ENCODE assay signal across 15 cellular contexts in the genomic region with DNA sequence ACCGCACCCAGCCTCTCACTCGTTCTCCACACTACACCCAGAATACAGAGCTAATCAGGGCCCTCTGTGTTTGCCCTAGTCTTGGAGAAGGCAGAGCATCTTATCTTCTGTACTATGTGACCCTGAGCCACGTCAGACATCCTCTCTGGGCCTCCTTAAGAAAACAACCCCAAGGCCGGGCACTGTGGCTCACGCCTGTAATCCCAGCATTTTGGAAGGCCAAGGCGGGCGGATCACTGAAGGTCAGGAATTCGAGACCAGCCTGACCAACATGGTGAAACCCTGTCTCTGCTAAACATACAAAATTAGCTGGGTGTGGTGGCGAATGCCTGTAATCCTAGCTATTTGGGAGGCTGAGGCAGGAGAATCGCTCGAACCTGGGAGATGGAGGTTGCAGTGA. TPM values are rescaled to one million over a fixed set of nuclear protein-coding genes. Genes with fewer than 3 reads are reported as not detected.
DNase-seq lines count a peak whose midpoint lies in the region; ATAC-seq, FAIRE-seq and TF ChIP-seq lines count a peak whose summit lies in the region.
"Not testable (repeated sequence)": the region's sequence is repeated elsewhere in the genome, so short reads cannot be mapped to it uniquely, and the experiment has no call there.
"Had no signal": no experiment of that assay in that cellular context is flagged by ENCODE, and none has a peak within 500 bp of the region (broad histone marks: within the 10 kb centered on the region; RNA-seq: fewer than 3 reads in every experiment).

No MANE protein-coding gene starts in this region.

- not testable (repeated sequence) for ATAC-seq in Right ventricle myocardium inferior

- DNase-seq in H7 = peak; percentile 7
- DNase-seq in Peyer's patch = peak in 2 of 3 donors; percentile 13 to 38
- DNase-seq in astrocyte (ENCODE audit: low read depth) = not testable (repeated sequence)
- DNase-seq in Right ventricle myocardium inferior (ENCODE audit: missing footprints) = peak; percentile 27
- peak; percentile 86 for DNase-seq in mesenteric fat pad (ENCODE audit: low spot score)
- DNase-seq in small intestine = peak; percentile 58
- DNase-seq in type B pancreatic cell (ENCODE audit: extremely low spot score, unreplicated experiment) = peak; percentile 25

- not testable (repeated sequence) for FAIRE-seq in astrocyte (lab: Jason Lieb, UNC); small intestine (lab: Jason Lieb, UNC)

- not testable (repeated sequence) for H3K4me1 ChIP-seq in Peyer's patch; astrocyte (ENCODE audit: insufficient read depth, low read length); small intestine (ENCODE audit: control insufficient read depth in 2 of 2, insufficient read depth in 1 of 2, low read depth in 1 of 2, low read length in 1 of 2)

- not testable (repeated sequence) for H3K9ac ChIP-seq in astrocyte (ENCODE audit: low read length)

- not testable (repeated sequence) for H3K27me3 ChIP-seq in H7 (ENCODE audit: control insufficient read depth, insufficient read depth, low read length); Peyer's patch; small intestine (ENCODE audit: control insufficient read depth in 2 of 2, insufficient read depth in 2 of 2, low read length in 2 of 2)
- H3K27me3 ChIP-seq in astrocyte (ENCODE audit: insufficient read depth, low read length) = peaks cover 10% of the 10 kb centered on the region

- not testable (repeated sequence) for H3K36me3 ChIP-seq in H7 (replicated peaks; ENCODE audit: control insufficient read depth, insufficient read depth, low read length); Peyer's patch; astrocyte (ENCODE audit: insufficient read depth, low read length); small intestine (ENCODE audit: control insufficient read depth in 2 of 2, insufficient read depth in 2 of 2, low read length in 2 of 2)

- not testable (repeated sequence) for H3K79me2 ChIP-seq in astrocyte (ENCODE audit: insufficient read depth, low read length)

- WGBS in small intestine, 3 donors = 64 to 82% (median 73%) methylated on average over 11 of the region's 11 CpGs

- not testable (repeated sequence) for TF ChIP-seq CTCF in Peyer's patch (IDR thresholded peaks at IDR 0.05); astrocyte (IDR thresholded peaks at IDR 0.05; ENCODE audit: insufficient read depth, low read depth, low read length); type B pancreatic cell (conservative IDR thresholded peaks at IDR 0.05)

- H3K4me1 Mint-ChIP-seq in astrocyte (ENCODE audit: low read depth, unreplicated experiment); type B pancreatic cell (ENCODE audit: unreplicated experiment): not testable (repeated sequence)

- H2AFZ ChIP-seq in astrocyte (ENCODE audit: low read depth, low read length) = not testable (repeated sequence)

- not testable (repeated sequence) for H3K36me3 Mint-ChIP-seq in astrocyte (ENCODE audit: low read depth, unreplicated experiment); type B pancreatic cell

- not testable (repeated sequence) for TF ChIP-seq POLR2A in Peyer's patch (IDR thresholded peaks at IDR 0.05)

- not testable (repeated sequence) for H3K27ac ChIP-seq in Peyer's patch; astrocyte (ENCODE audit: low read depth, low read length); small intestine (ENCODE audit: low read depth in 1 of 2, low read length in 1 of 2)

- intact Hi-C loops in Right ventricle myocardium inferior (cut with DNase I) = not testable (repeated sequence)

- not testable (repeated sequence) for H4K20me1 ChIP-seq in astrocyte (ENCODE audit: insufficient read depth, low read length)

- not testable (repeated sequence) for H3K4me3 Mint-ChIP-seq in astrocyte (ENCODE audit: unreplicated experiment); type B pancreatic cell

- peak overlapping the region; percentile 18 for H3K27ac Mint-ChIP-seq in astrocyte (ENCODE audit: unreplicated experiment)
- not testable (repeated sequence) for H3K27ac Mint-ChIP-seq in type B pancreatic cell

- H3K9me3 Mint-ChIP-seq in astrocyte (ENCODE audit: unreplicated experiment); type B pancreatic cell: not testable (repeated sequence)

- not testable (repeated sequence) for H3K4me3 ChIP-seq in H7 (ENCODE audit: insufficient read depth, low read depth, low read length); Peyer's patch; astrocyte (ENCODE audit: insufficient read depth, low read depth, low read length); small intestine (ENCODE audit: low read depth in 1 of 2, low read length in 2 of 2)

- H3K27me3 Mint-ChIP-seq in astrocyte (ENCODE audit: low read depth, unreplicated experiment) (peaks cover 66% of the 10 kb centered on the region), type B pancreatic cell (peaks cover 12% of the 10 kb centered on the region)

- not testable (repeated sequence) for H3K9me3 ChIP-seq in Peyer's patch; astrocyte (ENCODE audit: insufficient read depth, low read depth, low read length); small intestine (ENCODE audit: control insufficient read depth, low read depth)

- H3K4me2 ChIP-seq in astrocyte (ENCODE audit: low read length) = not testable (repeated sequence)

RNA-seq across cellular contexts. Expression of a gene that starts 4.9 kb away (rescaled TPM):
- not detected in 2 replicates for total RNA-seq in H7 (2014; rRNA removed; shearing (Covaris generic))
- total RNA-seq in Peyer's patch (under 1 TPM in 1 of 4 donors, not detected in 3; 0.80 TPM), astrocyte (not detected in 2 replicates), Right ventricle myocardium inferior (not detected), mesenteric fat pad (not detected), type B pancreatic cell (ENCODE audit: low replicate concordance) (0.12 TPM in 1 of 2 replicates, not detected in the other)
- under 1 TPM in 1 of 3 donors, not detected in 2; 0.10 TPM for polyA plus RNA-seq in small intestine
- total RNA-seq: A673; CD4-positive, alpha-beta memory T cell; CD4-positive, CD25-positive, alpha-beta regulatory T cell; CD8-positive, alpha-beta memory T cell; Daoy; G401 had no signal
- polyA plus RNA-seq: AG04450; CD14-positive monocyte; CD4-positive, alpha-beta memory T cell; CD4-positive, CD25-positive, alpha-beta regulatory T cell; CD8-positive, alpha-beta memory T cell had no signal

RNA-seq across cellular contexts. Expression of a gene that starts 5.6 kb away (rescaled TPM):
- 20.1 and 28.1 TPM in 2 replicates for total RNA-seq in H7 (2014; rRNA removed; shearing (Covaris generic))
- total RNA-seq in Peyer's patch = 1 to 10 TPM in 1 of 4 donors, not detected in 3; 6.8 TPM
- total RNA-seq in astrocyte = not detected in 2 replicates
- 7.1 TPM for total RNA-seq in Right ventricle myocardium inferior
- 0.58 TPM for total RNA-seq in mesenteric fat pad
- polyA plus RNA-seq in small intestine = 1 to 10 TPM in 2 of 3 donors, under 1 TPM in 1; 0.89 to 2.7 (median 2.3) TPM
- 1.1 and 2.9 TPM in 2 replicates for total RNA-seq in type B pancreatic cell (ENCODE audit: low replicate concordance)
- total RNA-seq: G401 had no signal
- polyA plus RNA-seq: AG04450; CD4-positive, alpha-beta memory T cell; CD8-positive, alpha-beta memory T cell had no signal

RNA-seq across cellular contexts. Expression of a gene that starts 59.7 kb away (rescaled TPM):
- total RNA-seq in H7 (2014; rRNA removed; shearing (Covaris generic)) = not detected in 2 replicates
- total RNA-seq in Peyer's patch (1 to 10 TPM in 3 of 4 donors, not detected in 1; 1.4 to 2.4 (median 1.4) TPM), astrocyte (0.14 TPM in 1 of 2 replicates, not detected in the other), Right ventricle myocardium inferior (0.19 TPM), mesenteric fat pad (0.06 TPM), type B pancreatic cell (ENCODE audit: low replicate concordance) (0.93 and 1.7 TPM in 2 replicates)
- polyA plus RNA-seq in small intestine = 1 to 10 TPM in 1 of 3 donors, under 1 TPM in 2; 0.89 to 1.1 (median 1.00) TPM
- total RNA-seq: A673, Daoy, G401 had no signal
- polyA plus RNA-seq: AG04450; CD14-positive monocyte; CD4-positive, alpha-beta memory T cell; CD4-positive, CD25-positive, alpha-beta regulatory T cell; CD8-positive, alpha-beta memory T cell had no signal
